Comparison of ENCODE assay signal across 15 cellular contexts in genomic region chr6:19719691-19720127, GRCh38.
DNase-seq lines count a peak whose midpoint lies in the region; ATAC-seq and TF ChIP-seq lines count a peak whose summit lies in the region.
"Had no signal": no experiment of that assay in that cellular context is flagged by ENCODE, and none has a peak within 500 bp of the region (broad histone marks: within the 10 kb centered on the region; RNA-seq: fewer than 3 reads in every experiment).

No MANE protein-coding gene starts in this region.

- no peak overlapping the region for H3K4me3 ChIP-seq in HFF-Myc (replicated peaks; ENCODE audit: low read depth, low read length)
- H3K4me3 ChIP-seq in astrocyte of the cerebellum (ENCODE audit: low read depth, low read length) = no peak overlapping the region
- no peak overlapping the region for H3K4me3 ChIP-seq in hepatocyte
- H3K4me3 ChIP-seq in smooth muscle cell = no peak overlapping the region
- H3K4me3 ChIP-seq: prostate gland, vagina had no signal

- no peak overlapping the region for H3K4me3 Mint-ChIP-seq in activated T-cell treated with anti-CD3 and anti-CD28 coated beads, Interleukin-2, amount 50 U/mL, for 4 hours
- H3K4me3 Mint-ChIP-seq: immature natural killer cell had no signal

- no peaks in the 10 kb centered on the region for H3K4me1 Mint-ChIP-seq in activated T-cell treated with anti-CD3 and anti-CD28 coated beads, Interleukin-2, amount 50 U/mL, for 4 hours (ENCODE audit: low read depth)
- H3K4me1 Mint-ChIP-seq: immature natural killer cell had no signal

- H2AFZ ChIP-seq in hepatocyte = peak overlapping the region; percentile 18
- peak overlapping the region; percentile 64 for H2AFZ ChIP-seq in smooth muscle cell (ENCODE audit: low read depth)

- WGBS in hepatocyte (ENCODE audit: low lambda C conversion rate, missing lambda C conversion rate) = 36% methylated on average over 11 of the region's 11 CpGs
- 15% methylated on average over 11 of the region's 11 CpGs for WGBS in smooth muscle cell (ENCODE audit: low lambda C conversion rate)

- TF ChIP-seq CTCF in HFF-Myc (IDR thresholded peaks at IDR 0.05; ENCODE audit: low read depth, low read length, missing control alignments) (no peak), astrocyte of the cerebellum (IDR thresholded peaks at IDR 0.05; ENCODE audit: low read depth, low read length, missing control alignments) (no peak), hepatocyte (IDR thresholded peaks at IDR 0.05; ENCODE audit: poor library complexity) (no peak), smooth muscle cell (IDR thresholded peaks at IDR 0.05; ENCODE audit: borderline replicate concordance, insufficient read depth, poor library complexity, severe bottlenecking) (no peak), GM10266 (IDR thresholded peaks at IDR 0.05; ENCODE audit: control insufficient read depth, insufficient read depth, low read depth, missing control alignments) (no peak)

- no peaks in the 10 kb centered on the region for H3K27me3 Mint-ChIP-seq in activated T-cell treated with anti-CD3 and anti-CD28 coated beads, Interleukin-2, amount 50 U/mL, for 4 hours (ENCODE audit: low read depth)

- no peaks in the 10 kb centered on the region for H3K36me3 Mint-ChIP-seq in activated T-cell treated with anti-CD3 and anti-CD28 coated beads, Interleukin-2, amount 50 U/mL, for 4 hours (ENCODE audit: insufficient read depth)
- H3K36me3 Mint-ChIP-seq: immature natural killer cell had no signal

- ATAC-seq in HG03196 (IDR thresholded peaks at IDR 0.05; ENCODE audit: unreplicated experiment) = no peak
- ATAC-seq in activated T-cell treated with anti-CD3 and anti-CD28 coated beads, Interleukin-2, amount 50 U/mL, for 4 hours = no peak

- H3K79me2 ChIP-seq in hepatocyte (no peaks in the 10 kb centered on the region), smooth muscle cell (ENCODE audit: low read depth) (no peaks in the 10 kb centered on the region)

- H3K27me3 ChIP-seq in hepatocyte = no peaks in the 10 kb centered on the region
- no peaks in the 10 kb centered on the region for H3K27me3 ChIP-seq in smooth muscle cell (ENCODE audit: low read depth)
- H3K27me3 ChIP-seq: vagina had no signal

- H3K9me3 Mint-ChIP-seq in activated T-cell treated with anti-CD3 and anti-CD28 coated beads, Interleukin-2, amount 50 U/mL, for 4 hours = no peaks in the 10 kb centered on the region

- no peaks in the 10 kb centered on the region for H4K20me1 ChIP-seq in hepatocyte (ENCODE audit: insufficient read depth, poor library complexity, severe bottlenecking)
- no peaks in the 10 kb centered on the region for H4K20me1 ChIP-seq in smooth muscle cell (ENCODE audit: low read depth)

- H3F3A ChIP-seq in smooth muscle cell (ENCODE audit: low read depth) = no peaks in the 10 kb centered on the region

- H3K36me3 ChIP-seq in hepatocyte (replicated peaks; ENCODE audit: insufficient read depth, low read depth) = no peaks in the 10 kb centered on the region
- no peaks in the 10 kb centered on the region for H3K36me3 ChIP-seq in smooth muscle cell (ENCODE audit: low read depth)
- H3K36me3 ChIP-seq: prostate gland, vagina had no signal

- H3K9me2 ChIP-seq in hepatocyte (replicated peaks; ENCODE audit: insufficient read depth) = no peaks in the 10 kb centered on the region

- in situ Hi-C loops in astrocyte of the cerebellum (cut with HindIII; ENCODE audit: low sequenced_read_pairs) = no loop called here

- H3K9me3 ChIP-seq in hepatocyte (ENCODE audit: low read depth) = no peaks in the 10 kb centered on the region
- H3K9me3 ChIP-seq in smooth muscle cell (replicated peaks; ENCODE audit: low read depth) = no peaks in the 10 kb centered on the region
- H3K9me3 ChIP-seq: prostate gland, vagina had no signal

- H3K4me1 ChIP-seq in hepatocyte (ENCODE audit: insufficient read depth) (peaks cover 7% of the 10 kb centered on the region), smooth muscle cell (ENCODE audit: low read depth) (peaks cover 18% of the 10 kb centered on the region)
- H3K4me1 ChIP-seq: prostate gland had no signal

- DNase-seq in HFF-Myc (ENCODE audit: extremely low read depth, low read depth) = peak; percentile 1
- peak; percentile 20 for DNase-seq in astrocyte of the cerebellum (ENCODE audit: low read depth)
- DNase-seq in hepatocyte (ENCODE audit: low spot score) = no peak
- DNase-seq in smooth muscle cell (lab: John Stamatoyannopoulos, UW; ENCODE audit: unreplicated experiment) = no peak
- no peak for DNase-seq in GM10266 (ENCODE audit: extremely low spot score)
- DNase-seq in activated T-cell treated with anti-CD3 and anti-CD28 coated beads, Interleukin-2, amount 50 U/mL, for 4 hours = no peak
- DNase-seq in SIG-M5 (lab: John Stamatoyannopoulos, UW) = no peak
- DNase-seq: activated T-cell treated with anti-CD3 and anti-CD28 coated beads for 4 hours, DND-41, GOT3, immature natural killer cell, T-helper 9 cell had no signal

- H3K27ac ChIP-seq in hepatocyte (no peak overlapping the region), smooth muscle cell (ENCODE audit: low read depth) (peak overlapping the region; percentile 66)
- H3K27ac ChIP-seq: prostate gland, vagina had no signal

- peak overlapping the region; percentile 2 for H3K9ac ChIP-seq in smooth muscle cell (ENCODE audit: low read depth)

- H3K4me2 ChIP-seq in hepatocyte = peak overlapping the region; percentile 57
- H3K4me2 ChIP-seq in smooth muscle cell = peak overlapping the region; percentile 58

Comparison
In these comparisons a context has a peak if more than half of its experiments do, and no peak if none do; other contexts are left out.
1. DNase-seq: peak in HFF-Myc (single experiment) and astrocyte of the cerebellum (single experiment); none in hepatocyte (single experiment), smooth muscle cell (single experiment), GM10266 (single experiment), activated T-cell treated with anti-CD3 and anti-CD28 coated beads, Interleukin-2, amount 50 U/mL, for 4 hours (single experiment) and SIG-M5 (single experiment).